In genomic region chr4:48360285-48360965, GRCh38 we compare ENCODE assay signal across 12 cellular contexts. TPM values are rescaled to one million over a fixed set of nuclear protein-coding genes. Genes with fewer than 3 reads are reported as not detected.
A peak's percentile ranks its signal among the peaks of the same experiment; 100 is the strongest.
DNase-seq lines count a peak whose midpoint lies in the region; ATAC-seq and TF ChIP-seq lines count a peak whose summit lies in the region.
"Had no signal": no experiment of that assay in that cellular context is flagged by ENCODE, and none has a peak within 500 bp of the region (broad histone marks: within the 10 kb centered on the region; RNA-seq: fewer than 3 reads in every experiment).

No MANE protein-coding gene starts in this region.

- no peak for TF ChIP-seq POLR2A in GM18505 (IDR thresholded peaks at IDR 0.05; ENCODE audit: borderline replicate concordance, extremely low read depth, insufficient read depth, insufficient read length)

- no peak overlapping the region for H3K4me3 ChIP-seq in astrocyte of the cerebellum (ENCODE audit: low read depth, low read length)
- H3K4me3 ChIP-seq: stomach had no signal

- TF ChIP-seq CTCF in astrocyte of the cerebellum (IDR thresholded peaks at IDR 0.05; ENCODE audit: low read depth, low read length, missing control alignments) = no peak

- no peaks in the 10 kb centered on the region for H3K9me3 Mint-ChIP-seq in activated T-cell treated with anti-CD3 and anti-CD28 coated beads, Interleukin-2, amount 50 U/mL, for 72 hours
- H3K9me3 Mint-ChIP-seq in activated T-cell treated with anti-CD3 and anti-CD28 coated beads, Interleukin-2, amount 50 U/mL, for 4 hours = no peaks in the 10 kb centered on the region

- peaks cover 10% of the 10 kb centered on the region for H3K4me1 Mint-ChIP-seq in activated T-cell treated with anti-CD3 and anti-CD28 coated beads, Interleukin-2, amount 50 U/mL, for 72 hours (ENCODE audit: low read depth)
- H3K4me1 Mint-ChIP-seq in activated T-cell treated with anti-CD3 and anti-CD28 coated beads, Interleukin-2, amount 50 U/mL, for 4 hours (ENCODE audit: low read depth) = peaks cover 16% of the 10 kb centered on the region

- peak overlapping the region; percentile 44 for H3K27ac Mint-ChIP-seq in activated T-cell treated with anti-CD3 and anti-CD28 coated beads, Interleukin-2, amount 50 U/mL, for 72 hours

- H3K27me3 Mint-ChIP-seq in activated T-cell treated with anti-CD3 and anti-CD28 coated beads, Interleukin-2, amount 50 U/mL, for 72 hours (ENCODE audit: low read depth) = no peaks in the 10 kb centered on the region
- H3K27me3 Mint-ChIP-seq in activated T-cell treated with anti-CD3 and anti-CD28 coated beads, Interleukin-2, amount 50 U/mL, for 4 hours (ENCODE audit: low read depth) = no peaks in the 10 kb centered on the region

- ATAC-seq in activated T-cell treated with anti-CD3 and anti-CD28 coated beads, Interleukin-2, amount 50 U/mL, for 72 hours (replicated peaks in 1 of 2) = no peak
- ATAC-seq in activated T-cell treated with anti-CD3 and anti-CD28 coated beads, Interleukin-2, amount 50 U/mL, for 4 hours = no peak
- ATAC-seq in GM21619 (IDR thresholded peaks at IDR 0.05; ENCODE audit: unreplicated experiment) (no peak), GM18505 (IDR thresholded peaks at IDR 0.05; ENCODE audit: unreplicated experiment) (no peak)

- DNase-seq in activated T-cell treated with anti-CD3 and anti-CD28 coated beads, Interleukin-2, amount 50 U/mL, for 72 hours = no peak
- DNase-seq in activated T-cell treated with anti-CD3 and anti-CD28 coated beads, Interleukin-2, amount 50 U/mL, for 4 hours = no peak
- peak; percentile 65 for DNase-seq in astrocyte of the cerebellum (ENCODE audit: low read depth)
- peak; percentile 38 for DNase-seq in glomerular visceral epithelial cell (ENCODE audit: extremely low spot score)
- peak; percentile 72 for DNase-seq in stromal cell of bone marrow (ENCODE audit: low read depth)
- DNase-seq in cerebellum (ENCODE audit: low spot score) = no peak
- DNase-seq: 8988T, DND-41, NCI-H1105 treated with DMSO at 0.1 percent for 48 hours, stomach had no signal

- in situ Hi-C loops in astrocyte of the cerebellum (cut with HindIII; ENCODE audit: low sequenced_read_pairs) = no loop called here

- no peak overlapping the region for H3K4me3 Mint-ChIP-seq in activated T-cell treated with anti-CD3 and anti-CD28 coated beads, Interleukin-2, amount 50 U/mL, for 72 hours
- H3K4me3 Mint-ChIP-seq in activated T-cell treated with anti-CD3 and anti-CD28 coated beads, Interleukin-2, amount 50 U/mL, for 4 hours = no peak overlapping the region

- H3K36me3 Mint-ChIP-seq in activated T-cell treated with anti-CD3 and anti-CD28 coated beads, Interleukin-2, amount 50 U/mL, for 72 hours (ENCODE audit: insufficient read depth in 2 of 2) = peaks cover 0 to 3% of the 10 kb centered on the region in 2 donors
- H3K36me3 Mint-ChIP-seq in activated T-cell treated with anti-CD3 and anti-CD28 coated beads, Interleukin-2, amount 50 U/mL, for 4 hours (ENCODE audit: insufficient read depth) = peaks cover 4% of the 10 kb centered on the region

RNA-seq across cellular contexts. Expression of gene SLAIN2, which starts 19.1 kb away (rescaled TPM):
- total RNA-seq in activated T-cell treated with anti-CD3 and anti-CD28 coated beads, Interleukin-2, amount 50 U/mL, for 72 hours = 10 to 100 TPM; 43.4 to 58.0 TPM
- 10 to 100 TPM; 66.3 to 75.4 (median 72.0) TPM for total RNA-seq in activated T-cell treated with anti-CD3 and anti-CD28 coated beads, Interleukin-2, amount 50 U/mL, for 4 hours
- 85.7 TPM for total RNA-seq in cerebellum

Comparison
In these comparisons a context has a peak if more than half of its experiments do, and no peak if none do; other contexts are left out.
1. DNase-seq: peak in astrocyte of the cerebellum (single experiment), glomerular visceral epithelial cell (single experiment) and stromal cell of bone marrow (single experiment); none in activated T-cell treated with anti-CD3 and anti-CD28 coated beads, Interleukin-2, amount 50 U/mL, for 72 hours (0 of 2), activated T-cell treated with anti-CD3 and anti-CD28 coated beads, Interleukin-2, amount 50 U/mL, for 4 hours (single experiment) and cerebellum (single experiment).